In genomic region chr3:185825639-185826481, GRCh38 we compare ENCODE assay signal across 8 cellular contexts. TPM values are rescaled to one million over a fixed set of nuclear protein-coding genes. Genes with fewer than 3 reads are reported as not detected.
A peak's percentile ranks its signal among the peaks of the same experiment; 100 is the strongest.
DNase-seq lines count a peak whose midpoint lies in the region; ATAC-seq and TF ChIP-seq lines count a peak whose summit lies in the region.

No MANE protein-coding gene starts in this region.

- TF ChIP-seq EP300 in gastroesophageal sphincter (IDR thresholded peaks at IDR 0.05) = no peak

- H3K4me1 ChIP-seq in GM23248 (ENCODE audit: insufficient read depth) (peaks cover 8% of the 10 kb centered on the region), gastroesophageal sphincter (peaks cover 0 to 37% (median 15%) of the 10 kb centered on the region in 3 donors), osteoblast (ENCODE audit: insufficient read depth, low read length) (peaks cover 18% of the 10 kb centered on the region)

- H3K79me2 ChIP-seq in GM23248 (ENCODE audit: insufficient read depth) = peaks cover 58% of the 10 kb centered on the region
- H3K79me2 ChIP-seq in osteoblast (ENCODE audit: insufficient read depth, low read length) = peaks cover 52% of the 10 kb centered on the region

- H3K4me3 ChIP-seq in GM23248 (peak overlapping the region; percentile 95), gastroesophageal sphincter (peak overlapping the region; percentile 40 to 68), osteoblast (ENCODE audit: insufficient read depth, low read length) (peak overlapping the region; percentile 80)

- DNase-seq in Daoy (ENCODE audit: low read depth) (peak; percentile 79), GM23248 (peak; percentile 68), NCI-H1930 (lab: John Stamatoyannopoulos, UW) (peak; percentile 8 to 17), osteoblast (ENCODE audit: insufficient read length, low spot score, missing footprints) (peak; percentile 91), midbrain (lab: John Stamatoyannopoulos, UW) (no peak), NCI-H1092 (lab: John Stamatoyannopoulos, UW) (no peak)
- DNase-seq in activated T-cell treated with anti-CD3 and anti-CD28 coated beads, Interleukin-2, amount 50 U/mL, for 1 hour = peak; percentile 18

- H3K36me3 ChIP-seq in GM23248 (ENCODE audit: low read depth) (0 out of 2 replicates have a peak, but pooled peaks cover 4% of the 10 kb centered on the region), gastroesophageal sphincter (no peaks in the 10 kb centered on the region), osteoblast (ENCODE audit: insufficient read depth, low read length) (no peaks in the 10 kb centered on the region)

- peak overlapping the region; percentile 84 for H3K4me2 ChIP-seq in GM23248 (ENCODE audit: unreplicated experiment)
- peak overlapping the region; percentile 85 for H3K4me2 ChIP-seq in osteoblast (ENCODE audit: insufficient read depth, low read length)

- peak; percentile 34 for ATAC-seq in gastroesophageal sphincter

- H3K9me3 ChIP-seq in GM23248 (ENCODE audit: low read depth) = no peaks in the 10 kb centered on the region
- no peaks in the 10 kb centered on the region for H3K9me3 ChIP-seq in gastroesophageal sphincter
- no peaks in the 10 kb centered on the region for H3K9me3 ChIP-seq in osteoblast (ENCODE audit: low read depth, low read length)

- H3K27ac ChIP-seq in GM23248 (peak overlapping the region; percentile 28; the same call in 1 of the 2 replicates), gastroesophageal sphincter (peak overlapping the region in 3 of 4 donors; percentile 68 to 83 (median 76)), osteoblast (ENCODE audit: low read depth, low read length) (peak overlapping the region; percentile 54)

- H2AFZ ChIP-seq in GM23248 (peak overlapping the region; percentile 76), osteoblast (ENCODE audit: low read length) (peak overlapping the region; percentile 85)

- 1 to 3% methylated on average over 44 to 88 of the region's 90 CpGs for WGBS in GM23248 (ENCODE audit: low coverage in 1 of 2, low lambda C conversion rate in 2 of 2, missing lambda C conversion rate in 2 of 2), 2 experiments
- 5 to 6% methylated on average over 4 to 15 of the region's 90 CpGs for WGBS in gastroesophageal sphincter (ENCODE audit: low coverage in 1 of 2), 2 donors

- in situ Hi-C loops in GM23248 (cut with MboI) = no loop called here

- no peaks in the 10 kb centered on the region for H4K20me1 ChIP-seq in GM23248 (ENCODE audit: insufficient read depth)
- no peaks in the 10 kb centered on the region for H4K20me1 ChIP-seq in osteoblast (ENCODE audit: insufficient read depth, low read length)

- TF ChIP-seq CTCF in gastroesophageal sphincter (IDR thresholded peaks at IDR 0.05) (no peak), osteoblast (IDR thresholded peaks at IDR 0.05; ENCODE audit: extremely low read depth, low read depth, low read length) (no peak)

- peaks cover 17% of the 10 kb centered on the region for H3F3A ChIP-seq in GM23248 (ENCODE audit: insufficient read depth)

- TF ChIP-seq POLR2A in gastroesophageal sphincter (IDR thresholded peaks at IDR 0.05) = peak in 1 of 2 donors; percentile 9

- peak overlapping the region; percentile 80 for H3K9ac ChIP-seq in GM23248

- no peaks in the 10 kb centered on the region for H3K9me2 ChIP-seq in GM23248 (ENCODE audit: insufficient read depth)

- no peaks in the 10 kb centered on the region for H3K27me3 ChIP-seq in GM23248 (replicated peaks; ENCODE audit: insufficient read depth)
- peaks cover 87% of the 10 kb centered on the region for H3K27me3 ChIP-seq in gastroesophageal sphincter
- no peaks in the 10 kb centered on the region for H3K27me3 ChIP-seq in osteoblast (ENCODE audit: insufficient read depth, low read length)

RNA-seq across cellular contexts. Expression of gene IGF2BP2, which starts 1.0 kb away (rescaled TPM):
- 44.6 and 69.2 TPM in 2 replicates for total RNA-seq in Daoy (2014; rRNA removed; shearing (Covaris generic))
- total RNA-seq in GM23248 (2014; rRNA removed; shearing (Covaris generic)) = 60.6 and 86.0 TPM in 2 replicates
- 62.5 and 64.2 TPM in 2 replicates for polyA plus RNA-seq in GM23248 (2016; fragmentation: Nextera tagmentation; extraction: Ambion mirVana)
- 10 to 100 TPM in 2 of 4 donors, 1 to 10 TPM in 2; 3.9 to 13.5 (median 8.1) TPM for total RNA-seq in gastroesophageal sphincter
- 80.4 and 81.8 TPM in 2 replicates for total RNA-seq in osteoblast

Comparison
In these comparisons a context has a peak if more than half of its experiments do, and no peak if none do; other contexts are left out.
1. DNase-seq: peak in Daoy (single experiment), GM23248 (single experiment), NCI-H1930 (2 of 2), activated T-cell treated with anti-CD3 and anti-CD28 coated beads, Interleukin-2, amount 50 U/mL, for 1 hour (single experiment) and osteoblast (single experiment); none in midbrain (single experiment) and NCI-H1092 (single experiment).
2. Peak in every context shown above with its lines, with median percentiles within 50 percentile points of each other: H3K27ac ChIP-seq and H3K4me3 ChIP-seq.